8 cellular contexts compared by ENCODE assay signal in the genomic region with DNA sequence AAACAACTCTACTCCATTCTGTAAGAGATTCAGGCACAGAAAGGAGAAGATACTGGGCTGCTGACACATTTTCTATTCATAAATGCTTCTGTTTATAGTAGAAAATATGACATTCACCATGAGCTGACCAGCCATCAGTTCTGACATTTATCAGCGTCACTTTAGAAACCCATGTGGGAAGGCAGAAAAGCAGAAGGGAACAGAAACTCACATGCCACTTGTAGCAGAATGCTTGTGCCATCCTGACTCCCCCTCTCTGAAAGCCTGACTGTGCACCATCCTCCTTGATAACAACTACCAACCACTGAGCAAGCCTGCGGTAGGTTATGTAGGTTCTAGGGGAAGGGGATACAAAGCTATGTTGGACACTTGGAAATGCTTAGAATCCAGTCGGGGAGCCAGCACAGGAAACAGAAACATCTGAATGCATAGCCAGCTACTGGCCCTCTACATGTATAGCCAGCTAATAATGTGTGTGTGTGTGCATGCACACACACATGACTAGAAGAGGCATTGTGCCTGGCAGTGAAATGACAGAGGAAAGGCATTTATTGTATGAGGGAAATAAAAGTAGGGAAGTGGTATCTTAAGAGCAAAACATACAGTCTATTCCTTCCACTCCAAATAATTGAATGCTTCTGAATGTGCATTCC.
DNase-seq lines count a peak whose midpoint lies in the region; ATAC-seq and TF ChIP-seq lines count a peak whose summit lies in the region.
"Not testable (repeated sequence)": the region's sequence is repeated elsewhere in the genome, so short reads cannot be mapped to it uniquely, and the experiment has no call there.

No MANE protein-coding gene starts in this region.

- H3K27ac Mint-ChIP-seq in memory B cell = not testable (repeated sequence)

- ATAC-seq in GM18520 (IDR thresholded peaks at IDR 0.05; ENCODE audit: unreplicated experiment) = peak; percentile 55
- peak; percentile 71 for ATAC-seq in GM19328 (IDR thresholded peaks at IDR 0.05; ENCODE audit: unreplicated experiment)
- ATAC-seq in GM21576 (IDR thresholded peaks at IDR 0.05; ENCODE audit: unreplicated experiment) = peak; percentile 90
- peak; percentile 66 for ATAC-seq in HG02885 (IDR thresholded peaks at IDR 0.05; ENCODE audit: poor library complexity, unreplicated experiment)
- ATAC-seq in HG03469 (IDR thresholded peaks at IDR 0.05; ENCODE audit: unreplicated experiment) = peak; percentile 46
- ATAC-seq in memory B cell (ENCODE audit: low read depth) = peak; percentile 70

- not testable (repeated sequence) for H3K4me3 ChIP-seq in GM12864 (ENCODE audit: low read depth, low read length)

- not testable (repeated sequence) for H3K4me1 Mint-ChIP-seq in memory B cell

- DNase-seq in GM12864 (ENCODE audit: low read depth) (peak; percentile 18), NOMO-1 treated with DMSO at 0.1 percent for 48 hours (lab: John Stamatoyannopoulos, UW; ENCODE audit: unreplicated experiment) (peak; percentile 59)
- DNase-seq in memory B cell (ENCODE audit: low spot score in 2 of 2) = not testable (repeated sequence)

- TF ChIP-seq CTCF in GM12864 (IDR thresholded peaks at IDR 0.05; ENCODE audit: low read depth, low read length, missing control alignments) = not testable (repeated sequence)

- H3K36me3 Mint-ChIP-seq in memory B cell = not testable (repeated sequence)

- not testable (repeated sequence) for H3K4me3 Mint-ChIP-seq in memory B cell

- H3K9me3 Mint-ChIP-seq in memory B cell = not testable (repeated sequence)

- not testable (repeated sequence) for H3K27me3 Mint-ChIP-seq in memory B cell
